ENCODE assay signal across 8 cellular contexts in genomic region chr17:42554250-42555121, GRCh38. TPM values are rescaled to one million over a fixed set of nuclear protein-coding genes. Genes with fewer than 3 reads are reported as not detected.
DNase-seq lines count a peak whose midpoint lies in the region; ATAC-seq and TF ChIP-seq lines count a peak whose summit lies in the region.

No MANE protein-coding gene starts in this region.

- peak; percentile 87 to 92 (median 91) for ATAC-seq in T-cell (replicated peaks in 1 of 4)
- ATAC-seq in left cardiac atrium, result peak; percentile 94 to 95
- ATAC-seq in aorta (ENCODE audit: low FRiP score), result peak; percentile 95

- peak overlapping the region; percentile 91 to 93 for H3K27ac Mint-ChIP-seq in T-cell

- CTCF ChIA-PET in HEK293 (lab: Yijun Ruan, JAX), result interaction anchor here (0.6 to 1.6 kb wide), 10 partner anchors 8 to 453 kb away, joined by 3 to 8 read pairs (median 4); partner anchors contain the start of genes NAGLU and PSMC3IP
- CTCF ChIA-PET in T-cell (lab: Charles Lee), result interaction anchor here in 1 of 2 donors (0.6 to 0.9 kb wide), 3 partner anchors 16 to 210 kb away, joined by 3 read pairs; partner anchors contain the start of gene PSMC3IP

- H3K36me3 Mint-ChIP-seq in T-cell, result no peaks in the 10 kb centered on the region

- H3K27me3 ChIP-seq in GM06990 (replicated peaks; ENCODE audit: control insufficient read depth, insufficient read depth, low read length), result no peaks in the 10 kb centered on the region
- no peaks in the 10 kb centered on the region for H3K27me3 ChIP-seq in aorta (ENCODE audit: control insufficient read depth in 1 of 2, insufficient read depth in 2 of 2, low read length in 1 of 2)

- 0 to 1% methylated on average over 74 to 82 of the region's 82 CpGs for WGBS in aorta, 2 donors

- POLR2A ChIA-PET in HEK293 (lab: Yijun Ruan, JAX) (interaction anchor here (0.7 to 2.4 kb wide), 13 partner anchors 8 to 279 kb away, joined by 3 to 16 read pairs (median 5); partner anchors contain the start of genes CAVIN1, MLX, NAGLU and PSMC3IP), T-cell (lab: Charles Lee) (interaction anchor here (0.5 to 0.7 kb wide), 2 partner anchors 243 to 1086 kb away, joined by 4 to 5 read pairs; no protein-coding TSS in a partner anchor)

- no peaks in the 10 kb centered on the region for H3K27me3 Mint-ChIP-seq in T-cell

- TF ChIP-seq CTCF in GM06990 (IDR thresholded peaks at IDR 0.05; ENCODE audit: insufficient read depth, low read length, poor library complexity, severe bottlenecking) (no peak), HEK293 (tag by site-specific recombination; IDR thresholded peaks at IDR 0.05) (peak; percentile 73), NB4 (IDR thresholded peaks at IDR 0.05; ENCODE audit: low read depth, low read length) (no peak)

- intact Hi-C loops in left cardiac atrium (cut with DNase I), result no loop called here
- intact Hi-C loops in posterior cingulate gyrus (cut with DNase I), result no loop called here
- intact Hi-C loops in aorta (cut with DNase I), result loop anchor here in 1 of 2 donors (1.0 kb wide), 1 partner anchor 18 kb away; the partner anchor contains the start of gene NAGLU

- H3K4me3 ChIP-seq in GM06990 (replicated peaks; ENCODE audit: low read depth, low read length), result peak overlapping the region; percentile 99
- peak overlapping the region; percentile 68 for H3K4me3 ChIP-seq in HEK293 (ENCODE audit: low read depth, low read length)
- H3K4me3 ChIP-seq in NB4 (ENCODE audit: low read depth, low read length), result peak overlapping the region; percentile 70
- H3K4me3 ChIP-seq in aorta (ENCODE audit: low read length in 2 of 2), result peak overlapping the region; percentile 47 to 64

- peak overlapping the region; percentile 84 to 91 (median 87) for H3K4me3 Mint-ChIP-seq in T-cell

- no peaks in the 10 kb centered on the region; the same call in 1 of the 2 replicates for H3K36me3 ChIP-seq in GM06990 (ENCODE audit: control insufficient read depth, insufficient read depth, low read length)
- peaks cover 0 to 4% of the 10 kb centered on the region in 2 experiments; a peak in 2 of 3 replicates for H3K36me3 ChIP-seq in HEK293 (ENCODE audit: control insufficient read depth in 2 of 2, insufficient read depth in 1 of 2, low read length in 2 of 2)
- H3K36me3 ChIP-seq in aorta (ENCODE audit: control insufficient read depth in 1 of 2, insufficient read depth in 2 of 2, low read length in 1 of 2), result no peaks in the 10 kb centered on the region

- H3K27ac ChIP-seq in HEK293 (ENCODE audit: extremely low read depth, low read depth, low read length) (peak overlapping the region; percentile 95), aorta (ENCODE audit: low read depth in 1 of 2, low read length in 2 of 2) (peak overlapping the region in 1 of 2 donors; percentile 53)

- peak; percentile 74 for TF ChIP-seq POLR2A in NB4 (IDR thresholded peaks at IDR 0.05; ENCODE audit: extremely low read depth, insufficient read length)

- H3K9me3 ChIP-seq in HEK293 (ENCODE audit: control insufficient read depth, insufficient read depth, low read depth, low read length), result no peaks in the 10 kb centered on the region
- no peaks in the 10 kb centered on the region for H3K9me3 ChIP-seq in aorta (ENCODE audit: control insufficient read depth, low read length)

- H3K4me1 ChIP-seq in HEK293 (ENCODE audit: control insufficient read depth, insufficient read depth, low read length) (peaks cover 5% of the 10 kb centered on the region; the same call in 1 of the 2 replicates), aorta (ENCODE audit: control insufficient read depth in 1 of 2, insufficient read depth in 2 of 2, low read length in 2 of 2) (no peaks in the 10 kb centered on the region)

- H3K9me3 Mint-ChIP-seq in T-cell, result no peaks in the 10 kb centered on the region

- H3K4me1 Mint-ChIP-seq in T-cell, result peaks cover 21 to 31% (median 21%) of the 10 kb centered on the region in 3 donors

- DNase-seq in GM06990 (ENCODE audit: extremely low read depth, insufficient read length) (peak; percentile 91), NB4 (ENCODE audit: low read depth) (peak; percentile 92), T-cell (peak; percentile 49 to 82 (median 68)), amniotic stem cell (lab: John Stamatoyannopoulos, UW) (peak; percentile 67), left cardiac atrium (peak; percentile 93), posterior cingulate gyrus (peak; percentile 82 to 98 (median 92)), aorta (peak; percentile 93 to 96)

TF ChIP-seq in HEK293, 187 proteins besides CTCF, POLR2A, EP300 and RAD21 (continues in another document):
- TF ChIP-seq ZNF423 (tag by site-specific recombination; IDR thresholded peaks at IDR 0.05) (peak; percentile 73), ZXDB (tag by site-specific recombination; IDR thresholded peaks at IDR 0.05) (peak; percentile 99), ZNF521 (tag by site-specific recombination; IDR thresholded peaks at IDR 0.05) (no peak), ZBTB21 (tag by site-specific recombination; IDR thresholded peaks at IDR 0.05) (peak; percentile 94), OSR2 (tag by site-specific recombination; IDR thresholded peaks at IDR 0.05) (peak; percentile 10), FEZF1 (tag by site-specific recombination; IDR thresholded peaks at IDR 0.05) (no peak), YY2 (tag by site-specific recombination; IDR thresholded peaks at IDR 0.05) (no peak), TSHZ1 (tag by site-specific recombination; IDR thresholded peaks at IDR 0.05; ENCODE audit: borderline replicate concordance) (no peak), ZNF658 (tag by site-specific recombination; IDR thresholded peaks at IDR 0.05) (no peak), ZNF704 (tag by site-specific recombination; IDR thresholded peaks at IDR 0.05) (no peak), ZNF16 (tag by site-specific recombination; IDR thresholded peaks at IDR 0.05; ENCODE audit: low read depth) (no peak), KLF1 (tag by site-specific recombination; IDR thresholded peaks at IDR 0.05) (peak; percentile 34), ZNF239 (tag by site-specific recombination; IDR thresholded peaks at IDR 0.05) (no peak), ZIC2 (tag by site-specific recombination; IDR thresholded peaks at IDR 0.05) (peak; percentile 96), ZNF654 (tag by site-specific recombination; IDR thresholded peaks at IDR 0.05; ENCODE audit: low read depth) (no peak), MEIS1 (CRISPR knock-in tag; IDR thresholded peaks at IDR 0.05; ENCODE audit: borderline replicate concordance) (no peak), ZNF544 (tag by site-specific recombination; IDR thresholded peaks at IDR 0.05) (no peak), ZNF214 (tag by site-specific recombination; IDR thresholded peaks at IDR 0.05; ENCODE audit: borderline replicate concordance) (no peak), MZF1 (tag by site-specific recombination; IDR thresholded peaks at IDR 0.05; ENCODE audit: borderline replicate concordance) (no peak), ZNF404 (tag by site-specific recombination; IDR thresholded peaks at IDR 0.05) (no peak), ZNF138 (tag by site-specific recombination; IDR thresholded peaks at IDR 0.05; ENCODE audit: borderline replicate concordance) (no peak)

RNA-seq across cellular contexts. Expression of gene HSD17B1, which starts 1.8 kb away (rescaled TPM):
- total RNA-seq in T-cell (1 to 10 TPM; 1.2 to 2.2 (median 1.4) TPM), left cardiac atrium (1 to 10 TPM; 2.8 to 3.7 TPM), aorta (1 to 10 TPM in 1 of 2 donors, under 1 TPM in 1; 0.62 to 1.3 TPM)
- polyA plus RNA-seq in aorta, result 1 to 10 TPM in 1 of 2 donors, under 1 TPM in 1; 0.50 to 7.6 TPM

RNA-seq across cellular contexts. Expression of gene COASY, which starts 7.5 kb away (rescaled TPM):
- total RNA-seq in T-cell (10 to 100 TPM; 43.2 to 79.0 (median 74.9) TPM), left cardiac atrium (10 to 100 TPM; 37.2 to 37.5 TPM), aorta (10 to 100 TPM; 34.0 to 43.2 TPM)
- polyA plus RNA-seq in aorta, result 10 to 100 TPM; 23.0 to 89.5 TPM

RNA-seq across cellular contexts. Expression of gene MLX, which starts 12.4 kb away (rescaled TPM):
- total RNA-seq in T-cell, result 10 to 100 TPM; 31.4 to 68.9 (median 61.2) TPM
- total RNA-seq in left cardiac atrium, result 10 to 100 TPM; 51.3 to 55.3 TPM
- 10 to 100 TPM; 31.9 to 34.2 TPM for total RNA-seq in aorta
- polyA plus RNA-seq in aorta, result 10 to 100 TPM; 33.8 to 38.6 TPM

RNA-seq across cellular contexts. Expression of gene NAGLU, which starts 18.4 kb away (rescaled TPM):
- total RNA-seq in T-cell, result 10 to 100 TPM; 13.2 to 35.1 (median 28.8) TPM
- total RNA-seq in left cardiac atrium, result 10 to 100 TPM; 15.1 to 20.7 TPM
- total RNA-seq in aorta, result 10 to 100 TPM; 38.8 to 41.9 TPM
- 10 to 100 TPM; 22.3 to 75.0 TPM for polyA plus RNA-seq in aorta

RNA-seq across cellular contexts. Expression of gene PSMC3IP, which starts 23.0 kb away (rescaled TPM):
- total RNA-seq in T-cell, result 1 to 10 TPM; 2.2 to 4.3 (median 3.2) TPM
- total RNA-seq in left cardiac atrium, result 1 to 10 TPM; 2.2 to 3.4 TPM
- 1 to 10 TPM; 3.9 to 5.2 TPM for total RNA-seq in aorta
- polyA plus RNA-seq in aorta, result 10 to 100 TPM in 1 of 2 donors, 1 to 10 TPM in 1; 3.8 to 14.4 TPM
